Comparison of ENCODE assay signal across 17 cellular contexts in genomic region chr3:4065080-4065479, GRCh38.
DNase-seq lines count a peak whose midpoint lies in the region; ATAC-seq, FAIRE-seq and TF ChIP-seq lines count a peak whose summit lies in the region.
"Had no signal": no experiment of that assay in that cellular context is flagged by ENCODE, and none has a peak within 500 bp of the region (broad histone marks: within the 10 kb centered on the region; RNA-seq: fewer than 3 reads in every experiment).

No MANE protein-coding gene starts in this region.

- no peaks in the 10 kb centered on the region for H3K27me3 Mint-ChIP-seq in memory B cell
- H3K27me3 Mint-ChIP-seq: activated naive CD4-positive, alpha-beta T cell treated with anti-CD3 and anti-CD28 coated beads, Interleukin-2, amount 50 U/mL, for 24 hours had no signal

- FAIRE-seq in GM18507 (lab: Jason Lieb, UNC): peak; percentile 65
- FAIRE-seq: bronchial epithelial cell, H54 had no signal

- no peaks in the 10 kb centered on the region for H3K9me3 ChIP-seq in stomach
- H3K9me3 ChIP-seq: gastroesophageal sphincter, psoas muscle had no signal

- H3K27ac Mint-ChIP-seq in memory B cell: peak overlapping the region; percentile 67
- H3K27ac Mint-ChIP-seq: activated naive CD4-positive, alpha-beta T cell treated with anti-CD3 and anti-CD28 coated beads, Interleukin-2, amount 50 U/mL, for 24 hours had no signal

- no peaks in the 10 kb centered on the region for H3K27me3 ChIP-seq in stomach
- H3K27me3 ChIP-seq: gastroesophageal sphincter had no signal

- TF ChIP-seq EP300 in stomach (IDR thresholded peaks at IDR 0.05): no peak

- peak overlapping the region; percentile 68 for H3K4me3 Mint-ChIP-seq in memory B cell
- H3K4me3 Mint-ChIP-seq: activated naive CD4-positive, alpha-beta T cell treated with anti-CD3 and anti-CD28 coated beads, Interleukin-2, amount 50 U/mL, for 24 hours had no signal

- no peak overlapping the region for H3K4me3 ChIP-seq in stomach
- H3K4me3 ChIP-seq: gastroesophageal sphincter, psoas muscle had no signal

- no peaks in the 10 kb centered on the region for H3K36me3 Mint-ChIP-seq in memory B cell

- DNase-seq in GM18507 (ENCODE audit: extremely low spot score, insufficient read length, low read depth) (no peak), memory B cell (ENCODE audit: low spot score in 2 of 2) (peak in 1 of 2 donors; percentile 60), NCI-H2029 (lab: John Stamatoyannopoulos, UW) (no peak), NCI-H1436 (lab: John Stamatoyannopoulos, UW) (no peak), stomach (no peak)
- no peak for DNase-seq in activated T-cell treated with anti-CD3 and anti-CD28 coated beads, Interleukin-2, amount 50 U/mL, for 48 hours
- DNase-seq: AML-193, DMS79, islet precursor cell, psoas muscle had no signal

- no peaks in the 10 kb centered on the region for H3K36me3 ChIP-seq in stomach
- H3K36me3 ChIP-seq: gastroesophageal sphincter had no signal

- no peak for TF ChIP-seq CTCF in stomach (IDR thresholded peaks at IDR 0.05)

- peaks cover 55% of the 10 kb centered on the region for H3K4me1 Mint-ChIP-seq in memory B cell
- H3K4me1 Mint-ChIP-seq: activated naive CD4-positive, alpha-beta T cell treated with anti-CD3 and anti-CD28 coated beads, Interleukin-2, amount 50 U/mL, for 24 hours had no signal

- H3K4me1 ChIP-seq in stomach: peaks cover 0 to 9% (median 3%) of the 10 kb centered on the region in 4 donors

- WGBS in stomach, 5 donors: 86 to 100% (median 93%) methylated on average over 1 of the region's 1 CpG

- intact Hi-C loops in stomach (cut with DNase I; ENCODE audit: low total_unique reads): no loop called here

- no peak overlapping the region for H3K27ac ChIP-seq in stomach
- H3K27ac ChIP-seq: gastroesophageal sphincter, psoas muscle, VCaP had no signal

- ATAC-seq in GM21528 (IDR thresholded peaks at IDR 0.05; ENCODE audit: low FRiP score, unreplicated experiment) (peak; percentile 85), HG03159 (IDR thresholded peaks at IDR 0.05; ENCODE audit: unreplicated experiment) (peak; percentile 71), memory B cell (ENCODE audit: low read depth) (peak; percentile 91)
- ATAC-seq: gastroesophageal sphincter, psoas muscle had no signal

- no peaks in the 10 kb centered on the region for H3K9me3 Mint-ChIP-seq in memory B cell
- H3K9me3 Mint-ChIP-seq: activated naive CD4-positive, alpha-beta T cell treated with anti-CD3 and anti-CD28 coated beads, Interleukin-2, amount 50 U/mL, for 24 hours had no signal

- TF ChIP-seq POLR2A in stomach (IDR thresholded peaks at IDR 0.05): no peak
